In the genomic region with DNA sequence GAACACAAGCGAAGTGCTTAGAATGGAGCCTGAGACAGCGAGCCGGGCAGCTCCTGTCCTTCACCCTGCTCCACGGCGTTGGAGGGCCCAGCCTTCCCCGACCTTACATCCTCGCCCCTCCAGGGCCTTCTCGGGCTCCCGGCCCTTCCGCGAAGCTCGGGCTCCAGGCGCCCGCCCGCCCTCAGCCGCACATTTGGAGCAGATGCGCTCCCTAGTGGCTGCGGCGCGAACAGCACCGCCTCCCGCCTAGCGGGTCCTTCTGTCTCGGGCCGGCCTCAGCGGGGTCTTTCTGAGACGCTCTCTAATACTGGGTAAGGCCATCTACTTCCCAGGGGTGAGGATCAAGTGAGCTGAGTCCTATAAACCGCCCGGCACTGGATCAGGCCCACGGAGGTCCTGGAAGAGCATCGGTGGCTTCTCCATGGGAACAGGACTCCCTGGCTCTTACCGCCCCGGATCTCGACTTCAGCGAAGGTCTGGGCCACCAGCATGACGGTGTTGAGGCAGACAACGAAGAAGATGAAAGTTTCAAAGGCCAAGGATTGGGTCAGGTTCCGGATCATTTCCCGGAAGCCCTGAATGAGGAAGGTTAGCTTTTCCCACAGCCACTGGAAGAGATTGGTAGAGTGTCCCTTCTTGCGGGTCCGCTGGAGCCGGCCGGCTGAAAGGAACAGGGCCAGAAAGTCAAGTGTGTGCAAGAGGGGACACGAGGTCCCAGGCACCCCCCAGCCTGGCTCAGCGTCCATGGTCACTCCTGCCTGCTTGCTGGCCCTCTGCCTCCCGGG, we compare ENCODE assay signal across 8 cellular contexts. TPM values are rescaled to one million over a fixed set of nuclear protein-coding genes. Genes with fewer than 3 reads are reported as not detected.
A peak's percentile ranks its signal among the peaks of the same experiment; 100 is the strongest.
DNase-seq lines count a peak whose midpoint lies in the region; ATAC-seq and TF ChIP-seq lines count a peak whose summit lies in the region.

No MANE protein-coding gene starts in this region.

- H3K27me3 Mint-ChIP-seq in WTC11 (ENCODE audit: low read depth), result peaks cover 29% of the 10 kb centered on the region

- no peaks in the 10 kb centered on the region for H3K9me3 Mint-ChIP-seq in WTC11

- TF ChIP-seq POLR2A in breast epithelium (IDR thresholded peaks at IDR 0.05), result no peak

- peak overlapping the region in 2 of 3 donors; percentile 26 to 55 for H3K4me3 ChIP-seq in breast epithelium

- H3K9me3 ChIP-seq in breast epithelium, result no peaks in the 10 kb centered on the region

- peak overlapping the region; percentile 50 for H3K4me3 Mint-ChIP-seq in WTC11

- DNase-seq in NCI-H2081 (lab: John Stamatoyannopoulos, UW) (peak; percentile 46 to 57), NCI-H2081 treated with DMSO at 0.1 percent for 48 hours (lab: John Stamatoyannopoulos, UW) (no peak), NCI-H1694 treated with DMSO at 0.1 percent for 48 hours (lab: John Stamatoyannopoulos, UW) (peak; percentile 44), WTC11 (ENCODE audit: low spot score) (peak; percentile 92), breast epithelium (ENCODE audit: low spot score in 2 of 2) (peak in 1 of 2 donors; percentile 70), islet precursor cell (peak; percentile 85)
- DNase-seq in stimulated activated CD4-positive, alpha-beta T cell treated with anti-CD3 and anti-CD28 coated beads, Interleukin-1b, Interleukin-23, amount 100 ng/mL, for 4 hours (ENCODE audit: low read depth in 2 of 2), result peak; percentile 75 to 81

- H3K36me3 ChIP-seq in breast epithelium, result no peaks in the 10 kb centered on the region

- no peak overlapping the region; the same call in 1 of the 2 replicates for H3K27ac Mint-ChIP-seq in WTC11

- no peaks in the 10 kb centered on the region for H3K4me1 Mint-ChIP-seq in WTC11

- H3K27me3 ChIP-seq in breast epithelium, result peaks cover 0 to 7% of the 10 kb centered on the region in 2 donors

- peak; percentile 95 for TF ChIP-seq CTCF in WTC11 (IDR thresholded peaks at IDR 0.05)
- TF ChIP-seq CTCF in breast epithelium (IDR thresholded peaks at IDR 0.05), result peak; percentile 87 to 94 (median 90)

- intact Hi-C loops in breast epithelium (cut with DNase I; ENCODE audit: low total_unique reads), result no loop called here

- H3K4me1 ChIP-seq in breast epithelium, result no peaks in the 10 kb centered on the region

- H3K27ac ChIP-seq in breast epithelium, result no peak overlapping the region

- H3K36me3 Mint-ChIP-seq in WTC11, result no peaks in the 10 kb centered on the region

- ATAC-seq in WTC11 (peak; percentile 96), HG02938 (IDR thresholded peaks at IDR 0.05; ENCODE audit: unreplicated experiment) (no peak)

- POLR2A ChIA-PET in WTC11 (lab: Charles Lee), result no interaction called here

- CTCF ChIA-PET in WTC11 (lab: Charles Lee), result interaction anchor here (0.6 to 2.3 kb wide), 49 partner anchors 9 to 429 kb away, joined by 3 to 48 read pairs (median 4); a partner anchor contains a TSS

TF ChIP-seq in WTC11, 78 proteins besides CTCF, POLR2A, EP300 and RAD21:
- no peak for TF ChIP-seq PRRX2 (CRISPR knock-in tag; IDR thresholded peaks at IDR 0.05)
- TF ChIP-seq, protein P1, sequence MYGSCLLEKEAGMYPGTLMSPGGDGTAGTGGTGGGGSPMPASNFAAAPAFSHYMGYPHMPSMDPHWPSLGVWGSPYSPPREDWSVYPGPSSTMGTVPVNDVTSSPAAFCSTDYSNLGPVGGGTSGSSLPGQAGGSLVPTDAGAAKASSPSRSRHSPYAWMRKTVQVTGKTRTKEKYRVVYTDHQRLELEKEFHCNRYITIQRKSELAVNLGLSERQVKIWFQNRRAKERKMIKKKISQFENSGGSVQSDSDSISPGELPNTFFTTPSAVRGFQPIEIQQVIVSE (CRISPR knock-in tag; IDR thresholded peaks at IDR 0.05; ENCODE audit: borderline replicate concordance), result no peak
- TF ChIP-seq, protein P2, sequence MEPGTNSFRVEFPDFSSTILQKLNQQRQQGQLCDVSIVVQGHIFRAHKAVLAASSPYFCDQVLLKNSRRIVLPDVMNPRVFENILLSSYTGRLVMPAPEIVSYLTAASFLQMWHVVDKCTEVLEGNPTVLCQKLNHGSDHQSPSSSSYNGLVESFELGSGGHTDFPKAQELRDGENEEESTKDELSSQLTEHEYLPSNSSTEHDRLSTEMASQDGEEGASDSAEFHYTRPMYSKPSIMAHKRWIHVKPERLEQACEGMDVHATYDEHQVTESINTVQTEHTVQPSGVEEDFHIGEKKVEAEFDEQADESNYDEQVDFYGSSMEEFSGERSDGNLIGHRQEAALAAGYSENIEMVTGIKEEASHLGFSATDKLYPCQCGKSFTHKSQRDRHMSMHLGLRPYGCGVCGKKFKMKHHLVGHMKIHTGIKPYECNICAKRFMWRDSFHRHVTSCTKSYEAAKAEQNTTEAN (CRISPR knock-in tag; IDR thresholded peaks at IDR 0.05), result no peak
- no peak for TF ChIP-seq OVOL2 (CRISPR knock-in tag; IDR thresholded peaks at IDR 0.05; ENCODE audit: borderline replicate concordance)
- no peak for TF ChIP-seq ZNF423 (CRISPR knock-in tag; IDR thresholded peaks at IDR 0.05)
- TF ChIP-seq, protein P3, sequence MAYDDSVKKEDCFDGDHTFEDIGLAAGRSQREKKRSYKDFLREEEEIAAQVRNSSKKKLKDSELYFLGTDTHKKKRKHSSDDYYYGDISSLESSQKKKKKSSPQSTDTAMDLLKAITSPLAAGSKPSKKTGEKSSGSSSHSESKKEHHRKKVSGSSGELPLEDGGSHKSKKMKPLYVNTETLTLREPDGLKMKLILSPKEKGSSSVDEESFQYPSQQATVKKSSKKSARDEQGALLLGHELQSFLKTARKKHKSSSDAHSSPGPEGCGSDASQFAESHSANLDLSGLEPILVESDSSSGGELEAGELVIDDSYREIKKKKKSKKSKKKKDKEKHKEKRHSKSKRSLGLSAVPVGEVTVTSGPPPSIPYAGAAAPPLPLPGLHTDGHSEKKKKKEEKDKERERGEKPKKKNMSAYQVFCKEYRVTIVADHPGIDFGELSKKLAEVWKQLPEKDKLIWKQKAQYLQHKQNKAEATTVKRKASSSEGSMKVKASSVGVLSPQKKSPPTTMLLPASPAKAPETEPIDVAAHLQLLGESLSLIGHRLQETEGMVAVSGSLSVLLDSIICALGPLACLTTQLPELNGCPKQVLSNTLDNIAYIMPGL (CRISPR knock-in tag; IDR thresholded peaks at IDR 0.05), result peak; percentile 89
- TF ChIP-seq KAT7 (CRISPR knock-in tag; IDR thresholded peaks at IDR 0.05; ENCODE audit: borderline replicate concordance), result no peak
- no peak for TF ChIP-seq ATF1 (CRISPR knock-in tag; IDR thresholded peaks at IDR 0.05)

RNA-seq across cellular contexts. Expression of a gene that starts 3.7 kb away (rescaled TPM):
- not detected in 3 replicates for total RNA-seq in WTC11 (2021)
- total RNA-seq in breast epithelium, result 1 to 10 TPM in 1 of 3 donors, under 1 TPM in 1, not detected in 1; 0.32 to 1.3 TPM

RNA-seq across cellular contexts. Expression of a gene that starts 10.8 kb away (rescaled TPM):
- total RNA-seq in WTC11 (2021) (0.72 to 2.7 TPM (median 1.9 TPM) in 3 replicates), breast epithelium (under 1 TPM in 2 of 3 donors, not detected in 1; 0.59 to 0.98 TPM)

RNA-seq across cellular contexts. Expression of a gene that starts 20.3 kb away (rescaled TPM):
- total RNA-seq in WTC11 (2021) (269 to 314 TPM (median 310 TPM) in 3 replicates), breast epithelium (10 to 100 TPM; 15.7 to 42.0 (median 37.4) TPM)

RNA-seq across cellular contexts. Expression of a gene that starts 20.6 kb away (rescaled TPM):
- total RNA-seq in WTC11 (2021), result 29.7 to 37.6 TPM (median 32.6 TPM) in 3 replicates
- 10 to 100 TPM; 31.0 to 33.1 (median 31.0) TPM for total RNA-seq in breast epithelium

RNA-seq across cellular contexts. Expression of a gene that starts 26.4 kb away (rescaled TPM):
- total RNA-seq in WTC11 (2021) (21.3 to 22.6 TPM (median 21.6 TPM) in 3 replicates), breast epithelium (under 1 TPM in 1 of 3 donors, not detected in 2; 0.29 TPM)
